22 cellular contexts compared by ENCODE assay signal in genomic region chr1:224668991-224669390, GRCh38. TPM values are rescaled to one million over a fixed set of nuclear protein-coding genes. Genes with fewer than 3 reads are reported as not detected.
DNase-seq lines count a peak whose midpoint lies in the region; ATAC-seq and TF ChIP-seq lines count a peak whose summit lies in the region.
"Had no signal": no experiment of that assay in that cellular context is flagged by ENCODE, and none has a peak within 500 bp of the region (broad histone marks: within the 10 kb centered on the region; RNA-seq: fewer than 3 reads in every experiment).

No MANE protein-coding gene starts in this region.

- peak; percentile 83 to 90 for ATAC-seq in gastrocnemius medialis
- ATAC-seq in esophagus mucosa, result no peak
- ATAC-seq: effector memory CD8-positive, alpha-beta T cell had no signal

- CTCF ChIA-PET in CD8-positive, alpha-beta memory T cell (lab: Charles Lee), result interaction anchor here (1.6 kb wide), 1 partner anchor 24 kb away, joined by 7 read pairs; no protein-coding TSS in a partner anchor

- TF ChIP-seq CTCF in fibroblast of villous mesenchyme (IDR thresholded peaks at IDR 0.05; ENCODE audit: insufficient read depth, low read depth, low read length), result no peak
- no peak for TF ChIP-seq CTCF in gastrocnemius medialis (IDR thresholded peaks at IDR 0.05 in 4 of 5, conservative IDR thresholded peaks at IDR 0.05 in 1 of 5)
- no peak for TF ChIP-seq CTCF in Peyer's patch (IDR thresholded peaks at IDR 0.05)

- H3K4me1 ChIP-seq in gastrocnemius medialis (peaks cover 5 to 19% of the 10 kb centered on the region in 2 donors), Peyer's patch (no peaks in the 10 kb centered on the region)
- H3K4me1 ChIP-seq in CD8-positive, alpha-beta memory T cell (ENCODE audit: insufficient read depth, low read length), result no peaks in the 10 kb centered on the region
- H3K4me1 ChIP-seq: HAP-1, right atrium auricular region had no signal

- H3K4me3 ChIP-seq in fibroblast of villous mesenchyme (ENCODE audit: low read depth, low read length) (no peak overlapping the region), gastrocnemius medialis (no peak overlapping the region), Peyer's patch (no peak overlapping the region)
- no peak overlapping the region for H3K4me3 ChIP-seq in CD8-positive, alpha-beta memory T cell (ENCODE audit: low read length)
- H3K4me3 ChIP-seq: HAP-1, right atrium auricular region, tibial nerve had no signal

- H3K9me3 ChIP-seq in gastrocnemius medialis, result no peaks in the 10 kb centered on the region
- H3K9me3 ChIP-seq in Peyer's patch, result no peaks in the 10 kb centered on the region
- no peaks in the 10 kb centered on the region for H3K9me3 ChIP-seq in CD8-positive, alpha-beta memory T cell (ENCODE audit: low read length)
- H3K9me3 ChIP-seq: HAP-1, right atrium auricular region, tibial nerve had no signal

- peak overlapping the region; percentile 32 to 71 (median 60) for H3K27ac ChIP-seq in gastrocnemius medialis
- no peak overlapping the region for H3K27ac ChIP-seq in Peyer's patch
- no peak overlapping the region for H3K27ac ChIP-seq in CD8-positive, alpha-beta memory T cell (ENCODE audit: low read depth, low read length)
- H3K27ac ChIP-seq: HL-60, right atrium auricular region, tibial nerve, VCaP had no signal

- intact Hi-C loops in gastrocnemius medialis (cut with DNase I; ENCODE audit: low total_unique reads), result no loop called here

- no peak for TF ChIP-seq POLR2A in gastrocnemius medialis (IDR thresholded peaks at IDR 0.05)
- TF ChIP-seq POLR2A in Peyer's patch (IDR thresholded peaks at IDR 0.05), result no peak

- peaks cover 8 to 16% of the 10 kb centered on the region in 2 donors for H3K27me3 Mint-ChIP-seq in CD8-positive, alpha-beta memory T cell

- no peak overlapping the region for H3K4me3 Mint-ChIP-seq in CD8-positive, alpha-beta memory T cell
- H3K4me3 Mint-ChIP-seq: activated naive CD4-positive, alpha-beta T cell treated with anti-CD3 and anti-CD28 coated beads for 36 hours; CD4-positive, alpha-beta memory T cell; effector memory CD8-positive, alpha-beta T cell; T-helper 1 cell treated with Interleukin-12 subunit alpha and Interleukin-12 subunit beta and Interleukin-4 antibody, amounts not matched to agents 30 μg/mL and 1 μg/mL, for 36 hours had no signal

- in situ Hi-C loops in gastrocnemius medialis (cut with MboI; ENCODE audit: low sequenced_read_pairs in 4 of 4), result no loop called here

- POLR2A ChIA-PET in CD8-positive, alpha-beta memory T cell (lab: Charles Lee), result no interaction called here

- no peaks in the 10 kb centered on the region for H3K36me3 ChIP-seq in gastrocnemius medialis
- no peaks in the 10 kb centered on the region for H3K36me3 ChIP-seq in Peyer's patch
- H3K36me3 ChIP-seq in CD8-positive, alpha-beta memory T cell (ENCODE audit: insufficient read depth, low read length), result no peaks in the 10 kb centered on the region
- H3K36me3 ChIP-seq: HAP-1, right atrium auricular region, tibial nerve had no signal

- DNase-seq in SHP77 (lab: John Stamatoyannopoulos, UW) (peak; percentile 1 to 32), SHP77 treated with DMSO at 0.1 percent for 48 hours (lab: John Stamatoyannopoulos, UW) (no peak), NCI-H2196 (lab: John Stamatoyannopoulos, UW; ENCODE audit: unreplicated experiment) (peak; percentile 46), fibroblast of villous mesenchyme (ENCODE audit: low read depth) (peak; percentile 27), gastrocnemius medialis (peak; percentile 56 to 65), Peyer's patch (no peak)
- DNase-seq in CD8-positive, alpha-beta memory T cell, result no peak
- DNase-seq: activated CD4-positive, alpha-beta T cell treated with anti-CD3 and anti-CD28 coated beads, Interleukin-2, amount 50 U/mL, for 48 hours; activated naive CD4-positive, alpha-beta T cell treated with anti-CD3 and anti-CD28 coated beads for 36 hours; aorta; CD4-positive, alpha-beta memory T cell; effector memory CD8-positive, alpha-beta T cell; kidney glomerular epithelial cell; NCI-H226; stimulated activated naive CD4-positive, alpha-beta T cell treated with Interleukin-2 at 50 U/mL for 16 hours had no signal

- H3K27me3 ChIP-seq in gastrocnemius medialis, result no peaks in the 10 kb centered on the region
- H3K27me3 ChIP-seq in Peyer's patch, result no peaks in the 10 kb centered on the region
- H3K27me3 ChIP-seq in CD8-positive, alpha-beta memory T cell (ENCODE audit: insufficient read depth, low read length, poor library complexity, severe bottlenecking), result no peaks in the 10 kb centered on the region
- H3K27me3 ChIP-seq: right atrium auricular region, tibial nerve had no signal

- H3K27ac Mint-ChIP-seq in CD8-positive, alpha-beta memory T cell, result no peak overlapping the region
- H3K27ac Mint-ChIP-seq: activated naive CD4-positive, alpha-beta T cell treated with anti-CD3 and anti-CD28 coated beads for 36 hours; CD4-positive, alpha-beta memory T cell; effector memory CD8-positive, alpha-beta T cell; T-helper 1 cell treated with Interleukin-12 subunit alpha and Interleukin-12 subunit beta and Interleukin-4 antibody, amounts not matched to agents 30 μg/mL and 1 μg/mL, for 36 hours had no signal

- H3K36me3 Mint-ChIP-seq in CD8-positive, alpha-beta memory T cell, result no peaks in the 10 kb centered on the region
- H3K36me3 Mint-ChIP-seq: CD4-positive, alpha-beta memory T cell had no signal

- no peaks in the 10 kb centered on the region for H3K4me1 Mint-ChIP-seq in CD8-positive, alpha-beta memory T cell
- H3K4me1 Mint-ChIP-seq: CD4-positive, alpha-beta memory T cell had no signal

- peaks cover 0 to 2% (median 0%) of the 10 kb centered on the region in 5 donors for H3K9me3 Mint-ChIP-seq in CD8-positive, alpha-beta memory T cell
- H3K9me3 Mint-ChIP-seq: activated naive CD4-positive, alpha-beta T cell treated with anti-CD3 and anti-CD28 coated beads for 36 hours; CD4-positive, alpha-beta memory T cell; effector memory CD8-positive, alpha-beta T cell; T-helper 1 cell treated with Interleukin-12 subunit alpha and Interleukin-12 subunit beta and Interleukin-4 antibody, amounts not matched to agents 30 μg/mL and 1 μg/mL, for 36 hours had no signal

RNA-seq across cellular contexts. Expression of gene CNIH3, which starts 52.9 kb away (rescaled TPM):
- total RNA-seq in fibroblast of villous mesenchyme, result 3.9 and 11.3 TPM in 2 replicates
- total RNA-seq in gastrocnemius medialis, result 1 to 10 TPM in 2 of 4 donors, under 1 TPM in 1, not detected in 1; 0.95 to 1.6 (median 1.5) TPM
- total RNA-seq in esophagus mucosa, result 2.1 TPM
- not detected for total RNA-seq in Peyer's patch
- total RNA-seq in CD8-positive, alpha-beta memory T cell, result 1 to 10 TPM; 1.1 to 1.6 TPM
- polyA plus RNA-seq in CD8-positive, alpha-beta memory T cell, result 1.5 TPM

Comparison
In these comparisons a context has a peak if more than half of its experiments do, and no peak if none do; other contexts are left out.
1. DNase-seq: peak in SHP77 (2 of 2), NCI-H2196 (single experiment), fibroblast of villous mesenchyme (single experiment) and gastrocnemius medialis (2 of 2); none in SHP77 treated with DMSO at 0.1 percent for 48 hours (single experiment), Peyer's patch (0 of 3) and CD8-positive, alpha-beta memory T cell (0 of 5).
2. H3K27ac ChIP-seq: peak in gastrocnemius medialis (4 of 4); none in Peyer's patch (0 of 4) and CD8-positive, alpha-beta memory T cell (single experiment).